1 cellular context compared by ENCODE assay signal in the genomic region with DNA sequence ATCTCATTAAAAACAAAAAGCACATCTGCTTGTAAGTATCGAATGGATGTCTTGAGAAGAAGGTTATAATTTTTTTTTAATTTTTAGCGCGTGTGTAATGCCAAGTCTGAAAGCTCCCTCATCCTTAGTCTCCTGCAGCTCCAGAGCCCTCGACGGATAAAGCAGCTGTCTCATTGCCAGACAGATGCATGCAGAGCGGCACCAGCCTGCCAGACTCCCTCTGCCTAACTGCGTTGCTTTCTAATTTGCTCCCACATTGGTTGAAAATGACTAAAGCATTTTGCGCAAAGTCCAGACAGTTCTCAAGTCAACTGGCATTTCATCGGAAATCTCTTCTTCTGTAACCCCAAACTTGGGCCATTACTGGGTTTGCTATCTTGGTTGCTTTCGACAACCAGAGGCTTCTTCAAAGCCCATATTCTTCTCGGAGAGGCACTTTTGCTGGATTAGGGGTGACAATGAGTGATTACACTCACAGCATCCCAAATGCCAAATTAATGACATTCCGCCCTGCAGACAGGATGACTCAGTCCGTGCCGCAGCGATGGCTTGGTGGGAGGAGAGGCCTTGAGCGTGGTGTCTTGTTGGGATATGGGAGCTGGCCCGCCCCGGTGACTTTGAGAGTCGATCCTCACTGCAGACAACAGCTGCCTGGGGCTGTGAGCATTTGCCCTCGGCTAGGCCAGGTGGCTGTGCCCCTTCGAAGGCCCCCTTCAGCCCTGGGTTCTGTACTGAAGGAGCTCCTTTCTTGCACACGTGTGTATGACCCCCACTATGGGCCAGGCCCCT.
TF ChIP-seq lines count a peak whose summit lies in the region.

No MANE protein-coding gene starts in this region.

TF ChIP-seq in HEK293, 187 proteins besides CTCF, POLR2A, EP300 and RAD21:
- 0 out of 2 replicates have a peak, but pooled peaks have one; percentile 16 for TF ChIP-seq EGR2 (tag by site-specific recombination; IDR thresholded peaks at IDR 0.05; ENCODE audit: low read depth)
- peak; percentile 46; the same call in 1 of the 2 replicates for TF ChIP-seq SP7 (tag by site-specific recombination; IDR thresholded peaks at IDR 0.05)
- TF ChIP-seq ZBTB10 (tag by site-specific recombination; IDR thresholded peaks at IDR 0.05): no peak
- TF ChIP-seq SCRT2 (tag by site-specific recombination; IDR thresholded peaks at IDR 0.05): no peak
- TF ChIP-seq HOXD13 (CRISPR knock-in tag; IDR thresholded peaks at IDR 0.05; ENCODE audit: borderline replicate concordance): no peak
- no peak for TF ChIP-seq ZNF112 (tag by site-specific recombination; IDR thresholded peaks at IDR 0.05)
- TF ChIP-seq MEIS1 (CRISPR knock-in tag; IDR thresholded peaks at IDR 0.05; ENCODE audit: borderline replicate concordance): 0 out of 2 replicates have a peak, but pooled peaks have one; percentile 43
- no peak for TF ChIP-seq HOXC10 (CRISPR knock-in tag; IDR thresholded peaks at IDR 0.05)
TF ChIP-seq in HEK293: peak in this region for 3.
